In genomic region chr3:12929801-12930200, GRCh38 we compare ENCODE assay signal across 24 cellular contexts.
A peak's percentile ranks its signal among the peaks of the same experiment; 100 is the strongest.
DNase-seq lines count a peak whose midpoint lies in the region; ATAC-seq, FAIRE-seq and TF ChIP-seq lines count a peak whose summit lies in the region.
"Had no signal": no experiment of that assay in that cellular context is flagged by ENCODE, and none has a peak within 500 bp of the region (broad histone marks: within the 10 kb centered on the region; RNA-seq: fewer than 3 reads in every experiment).

No MANE protein-coding gene starts in this region.

- H3K27ac ChIP-seq in CD8-positive, alpha-beta T cell (ENCODE audit: low read depth, low read length): no peak overlapping the region
- H3K27ac ChIP-seq in upper lobe of left lung: no peak overlapping the region
- H3K27ac ChIP-seq: body of pancreas, HL-60, RWPE1, stomach had no signal

- H3K4me3 ChIP-seq in CD8-positive, alpha-beta T cell (ENCODE audit: low read depth, low read length): no peak overlapping the region
- H3K4me3 ChIP-seq in upper lobe of left lung: no peak overlapping the region
- H3K4me3 ChIP-seq: body of pancreas, gastrocnemius medialis, stomach had no signal

- peaks cover 5% of the 10 kb centered on the region for H3K36me3 Mint-ChIP-seq in activated CD8-positive, alpha-beta memory T cell treated with anti-CD3 and anti-CD28 coated beads, Interleukin-2, amount 10 ng/mL, durations not matched to agents 7 days and 5 days
- H3K36me3 Mint-ChIP-seq in CD8-positive, alpha-beta T cell: peaks cover 76% of the 10 kb centered on the region
- peaks cover 6% of the 10 kb centered on the region for H3K36me3 Mint-ChIP-seq in activated CD4-positive, alpha-beta memory T cell treated with anti-CD3 and anti-CD28 coated beads for 36 hours

- DNase-seq in activated CD8-positive, alpha-beta memory T cell treated with anti-CD3 and anti-CD28 coated beads, Interleukin-2, amount 10 ng/mL, durations not matched to agents 7 days and 5 days: no peak
- DNase-seq in activated CD8-positive, alpha-beta memory T cell treated with anti-CD3 and anti-CD28 coated beads for 24 hours: no peak
- DNase-seq in CD8-positive, alpha-beta T cell: no peak
- peak; percentile 44 for DNase-seq in activated CD4-positive, alpha-beta memory T cell treated with anti-CD3 and anti-CD28 coated beads for 36 hours
- DNase-seq in upper lobe of left lung: no peak
- DNase-seq in GOT3 (lab: John Stamatoyannopoulos, UW): no peak
- no peak for DNase-seq in DMS53 treated with DMSO at 0.1 percent for 48 hours (lab: John Stamatoyannopoulos, UW; ENCODE audit: unreplicated experiment)
- DNase-seq: activated CD8-positive, alpha-beta memory T cell treated with anti-CD3 and anti-CD28 coated beads, Interleukin-2, amount 50 U/mL, for 4 hours; activated naive CD4-positive, alpha-beta T cell treated with anti-CD3 and anti-CD28 coated beads, Interleukin-2, amount 50 U/mL, for 16 hours; body of pancreas; Caco-2; erythroblast; gastrocnemius medialis; HCEC 1CT; left colon; midbrain; NCI-H1694; retina; stomach had no signal

- no peak for TF ChIP-seq EP300 in upper lobe of left lung (IDR thresholded peaks at IDR 0.05)

- POLR2A ChIA-PET in CD8-positive, alpha-beta T cell (lab: Charles Lee): interaction anchor here (1.2 kb wide), 1 partner anchor 52 kb away, joined by 3 read pairs; no protein-coding TSS in a partner anchor
- POLR2A ChIA-PET in activated CD4-positive, alpha-beta memory T cell treated with anti-CD3 and anti-CD28 coated beads for 36 hours (lab: Charles Lee): no interaction called here

- peaks cover 40% of the 10 kb centered on the region for H3K36me3 ChIP-seq in CD8-positive, alpha-beta T cell (ENCODE audit: insufficient read depth, low read length)
- peaks cover 0 to 48% (median 43%) of the 10 kb centered on the region in 4 donors for H3K36me3 ChIP-seq in upper lobe of left lung
- H3K36me3 ChIP-seq: gastrocnemius medialis had no signal

- no peak for TF ChIP-seq POLR2A in upper lobe of left lung (IDR thresholded peaks at IDR 0.05)

- no peaks in the 10 kb centered on the region for H3K9me3 ChIP-seq in CD8-positive, alpha-beta T cell (ENCODE audit: low read length)
- H3K9me3 ChIP-seq in upper lobe of left lung: no peaks in the 10 kb centered on the region
- H3K9me3 ChIP-seq: body of pancreas, Caco-2, gastrocnemius medialis, stomach had no signal

- H3K4me1 Mint-ChIP-seq in activated CD8-positive, alpha-beta memory T cell treated with anti-CD3 and anti-CD28 coated beads, Interleukin-2, amount 10 ng/mL, durations not matched to agents 7 days and 5 days: peaks cover 16% of the 10 kb centered on the region
- H3K4me1 Mint-ChIP-seq in CD8-positive, alpha-beta T cell (ENCODE audit: low read depth): peaks cover 25% of the 10 kb centered on the region
- peaks cover 8% of the 10 kb centered on the region for H3K4me1 Mint-ChIP-seq in activated CD4-positive, alpha-beta memory T cell treated with anti-CD3 and anti-CD28 coated beads for 36 hours (ENCODE audit: low read depth)

- no peak overlapping the region for H3K27ac Mint-ChIP-seq in activated CD8-positive, alpha-beta memory T cell treated with anti-CD3 and anti-CD28 coated beads, Interleukin-2, amount 10 ng/mL, durations not matched to agents 7 days and 5 days
- H3K27ac Mint-ChIP-seq in CD8-positive, alpha-beta T cell: peak overlapping the region; percentile 79
- peak overlapping the region; percentile 73 for H3K27ac Mint-ChIP-seq in activated CD4-positive, alpha-beta memory T cell treated with anti-CD3 and anti-CD28 coated beads for 36 hours
- H3K27ac Mint-ChIP-seq: dendritic cell treated with granulocyte-macrophage colony-stimulating factor and Interleukin-4, amounts not matched to agents 40 ng/mL and 50 ng/mL, for 4 days had no signal

- CTCF ChIA-PET in activated CD8-positive, alpha-beta memory T cell treated with anti-CD3 and anti-CD28 coated beads, Interleukin-2, amount 10 ng/mL, durations not matched to agents 7 days and 5 days (lab: Charles Lee): interaction anchor here (1.1 kb wide), 1 partner anchor 18 kb away, joined by 4 read pairs; no protein-coding TSS in a partner anchor
- CTCF ChIA-PET in CD8-positive, alpha-beta T cell (lab: Charles Lee): no interaction called here
- CTCF ChIA-PET in activated CD4-positive, alpha-beta memory T cell treated with anti-CD3 and anti-CD28 coated beads for 36 hours (lab: Charles Lee): interaction anchor here (0.8 to 4.5 kb wide), 2 partner anchors 19 to 53 kb away, joined by 4 to 24 read pairs; no protein-coding TSS in a partner anchor

- intact Hi-C loops in CD8-positive, alpha-beta T cell (cut with DNase I, micrococcal nuclease): no loop called here
- intact Hi-C loops in activated CD4-positive, alpha-beta memory T cell treated with anti-CD3 and anti-CD28 coated beads for 36 hours (cut with micrococcal nuclease): no loop called here

- H3K9me3 Mint-ChIP-seq in activated CD8-positive, alpha-beta memory T cell treated with anti-CD3 and anti-CD28 coated beads, Interleukin-2, amount 10 ng/mL, durations not matched to agents 7 days and 5 days (ENCODE audit: low read depth): no peaks in the 10 kb centered on the region
- H3K9me3 Mint-ChIP-seq in CD8-positive, alpha-beta T cell: no peaks in the 10 kb centered on the region
- no peaks in the 10 kb centered on the region for H3K9me3 Mint-ChIP-seq in activated CD4-positive, alpha-beta memory T cell treated with anti-CD3 and anti-CD28 coated beads for 36 hours
- H3K9me3 Mint-ChIP-seq: dendritic cell treated with granulocyte-macrophage colony-stimulating factor and Interleukin-4, amounts not matched to agents 40 ng/mL and 50 ng/mL, for 4 days had no signal

- no peak for TF ChIP-seq CTCF in CD8-positive, alpha-beta T cell (IDR thresholded peaks at IDR 0.05)
- no peak for TF ChIP-seq CTCF in upper lobe of left lung (IDR thresholded peaks at IDR 0.05)

- H3K27me3 ChIP-seq in CD8-positive, alpha-beta T cell (ENCODE audit: insufficient read depth, low read length): no peaks in the 10 kb centered on the region
- no peaks in the 10 kb centered on the region for H3K27me3 ChIP-seq in upper lobe of left lung
- H3K27me3 ChIP-seq: body of pancreas, gastrocnemius medialis, stomach had no signal

- H3K27me3 Mint-ChIP-seq in activated CD8-positive, alpha-beta memory T cell treated with anti-CD3 and anti-CD28 coated beads, Interleukin-2, amount 10 ng/mL, durations not matched to agents 7 days and 5 days: no peaks in the 10 kb centered on the region
- H3K27me3 Mint-ChIP-seq in CD8-positive, alpha-beta T cell (ENCODE audit: low read depth): no peaks in the 10 kb centered on the region
- H3K27me3 Mint-ChIP-seq in activated CD4-positive, alpha-beta memory T cell treated with anti-CD3 and anti-CD28 coated beads for 36 hours: no peaks in the 10 kb centered on the region
- H3K27me3 Mint-ChIP-seq: dendritic cell treated with granulocyte-macrophage colony-stimulating factor and Interleukin-4, amounts not matched to agents 40 ng/mL and 50 ng/mL, for 4 days had no signal

- H3K4me1 ChIP-seq in CD8-positive, alpha-beta T cell (ENCODE audit: insufficient read depth, low read length): no peaks in the 10 kb centered on the region
- H3K4me1 ChIP-seq in upper lobe of left lung: peaks cover 12 to 27% (median 20%) of the 10 kb centered on the region in 4 donors
- H3K4me1 ChIP-seq: Caco-2 had no signal

- peak; percentile 71 for FAIRE-seq in islet of Langerhans (lab: Jason Lieb, UNC)
- FAIRE-seq: urothelium cell line had no signal

- peak; percentile 28 for ATAC-seq in activated CD8-positive, alpha-beta memory T cell treated with anti-CD3 and anti-CD28 coated beads, Interleukin-2, amount 10 ng/mL, durations not matched to agents 7 days and 5 days
- no peak for ATAC-seq in CD8-positive, alpha-beta T cell
- ATAC-seq in upper lobe of left lung (ENCODE audit: low FRiP score in 2 of 2): no peak
- ATAC-seq: body of pancreas, gastrocnemius medialis, left colon had no signal

- 82 to 100% methylated on average over 1 to 6 of the region's 6 CpGs for WGBS in upper lobe of left lung, 2 donors

- no peak overlapping the region for H3K4me3 Mint-ChIP-seq in activated CD8-positive, alpha-beta memory T cell treated with anti-CD3 and anti-CD28 coated beads, Interleukin-2, amount 10 ng/mL, durations not matched to agents 7 days and 5 days
- no peak overlapping the region for H3K4me3 Mint-ChIP-seq in CD8-positive, alpha-beta T cell
- no peak overlapping the region for H3K4me3 Mint-ChIP-seq in activated CD4-positive, alpha-beta memory T cell treated with anti-CD3 and anti-CD28 coated beads for 36 hours
- H3K4me3 Mint-ChIP-seq: dendritic cell treated with granulocyte-macrophage colony-stimulating factor and Interleukin-4, amounts not matched to agents 40 ng/mL and 50 ng/mL, for 4 days had no signal
